ENCODE assay signal across 9 cellular contexts in the genomic region with DNA sequence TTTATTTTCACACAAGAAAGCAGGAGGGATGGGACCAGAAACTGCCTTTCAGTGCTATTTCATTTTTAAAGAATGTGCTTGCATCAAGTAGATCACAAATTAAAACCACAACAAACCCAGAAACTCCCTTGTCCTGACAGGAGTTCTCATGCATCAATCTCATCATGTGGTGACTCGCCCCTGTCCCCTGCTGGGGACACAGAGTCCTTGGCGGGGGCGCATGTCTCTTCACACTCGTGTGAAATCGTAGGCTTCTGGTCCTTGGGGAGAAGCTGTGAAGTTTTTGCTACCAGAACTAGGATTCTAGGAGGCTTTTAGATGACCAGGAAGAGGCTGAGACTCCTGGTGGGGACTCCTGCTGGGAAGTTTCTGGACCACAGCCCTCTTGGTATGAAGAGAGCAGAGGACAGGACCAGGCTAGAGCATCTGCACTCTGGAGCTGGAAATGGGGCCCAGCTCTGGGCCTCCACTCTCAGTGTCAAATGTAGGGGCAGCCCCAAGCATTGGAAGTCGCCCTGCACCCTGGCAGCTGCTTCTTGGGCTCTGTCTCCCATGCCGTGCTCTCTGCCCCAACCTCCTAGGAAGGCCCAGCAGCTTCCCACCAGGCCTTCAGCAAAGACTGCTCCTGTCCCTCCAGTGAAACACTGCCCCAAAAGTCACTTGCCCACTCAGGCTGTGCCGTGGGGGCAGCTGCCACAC. TPM values are rescaled to one million over a fixed set of nuclear protein-coding genes. Genes with fewer than 3 reads are reported as not detected.
DNase-seq lines count a peak whose midpoint lies in the region; ATAC-seq and TF ChIP-seq lines count a peak whose summit lies in the region.
"Had no signal": no experiment of that assay in that cellular context is flagged by ENCODE, and none has a peak within 500 bp of the region (broad histone marks: within the 10 kb centered on the region; RNA-seq: fewer than 3 reads in every experiment).

No MANE protein-coding gene starts in this region.

- H2BK5ac ChIP-seq in H9 (ENCODE audit: insufficient read length, low read length): no peak overlapping the region

- H3K4me1 Mint-ChIP-seq in H9 (peaks cover 2 to 3% of the 10 kb centered on the region in 2 experiments), osteocyte (ENCODE audit: unreplicated experiment) (peaks cover 44% of the 10 kb centered on the region)

- peak in 1 of 4 donors; percentile 50 for TF ChIP-seq EP300 in sigmoid colon (IDR thresholded peaks at IDR 0.05)

- no peaks in the 10 kb centered on the region for H3K23me2 ChIP-seq in H9 (ENCODE audit: insufficient read length, low read depth, low read length, poor library complexity, severe bottlenecking)

- H4K91ac ChIP-seq in H9 (ENCODE audit: insufficient read length, low read depth, low read length): no peak overlapping the region

- H4K20me1 ChIP-seq in H9 (ENCODE audit: control insufficient read depth, insufficient read depth, insufficient read length): no peaks in the 10 kb centered on the region
- H4K20me1 ChIP-seq in PC-3 (ENCODE audit: low read length): no peaks in the 10 kb centered on the region

- H4K8ac ChIP-seq in H9 (replicated peaks; ENCODE audit: insufficient read length, low read depth, low read length): no peak overlapping the region

- H3K9me3 ChIP-seq in H9 (ENCODE audit: control insufficient read depth, low read depth, low read length) (no peaks in the 10 kb centered on the region), sigmoid colon (no peaks in the 10 kb centered on the region), PC-3 (ENCODE audit: low read length) (no peaks in the 10 kb centered on the region)

- H2AK5ac ChIP-seq in H9 (ENCODE audit: insufficient read length, low read length): no peak overlapping the region

- H3K27me3 Mint-ChIP-seq in H9 (ENCODE audit: low read depth) (peaks cover 2% of the 10 kb centered on the region; the same call in 1 of the 2 replicates), osteocyte (ENCODE audit: unreplicated experiment) (no peaks in the 10 kb centered on the region)

- in situ Hi-C loops in astrocyte of the cerebellum (cut with HindIII; ENCODE audit: low sequenced_read_pairs): no loop called here

- H3K4me1 ChIP-seq in H9 (ENCODE audit: insufficient read depth, low read length): no peaks in the 10 kb centered on the region
- H3K4me1 ChIP-seq in sigmoid colon: peaks cover 0 to 29% (median 12%) of the 10 kb centered on the region in 4 donors
- H3K4me1 ChIP-seq in PC-3 (ENCODE audit: insufficient read depth, low read length): peaks cover 31% of the 10 kb centered on the region

- H3K4me3 Mint-ChIP-seq in H9 (no peak overlapping the region), osteocyte (ENCODE audit: unreplicated experiment) (no peak overlapping the region)

- no peak overlapping the region for H2BK12ac ChIP-seq in H9 (ENCODE audit: insufficient read length, low read depth, low read length)

- no peak overlapping the region for H2BK120ac ChIP-seq in H9 (ENCODE audit: low read depth, low read length, poor library complexity, severe bottlenecking)

- H3K4me3 ChIP-seq in astrocyte of the cerebellum (ENCODE audit: low read depth, low read length) (no peak overlapping the region), sigmoid colon (no peak overlapping the region), PC-3 (ENCODE audit: low read length) (no peak overlapping the region)
- H3K4me3 ChIP-seq: SK-N-MC had no signal

- H3K79me2 ChIP-seq in H9 (ENCODE audit: insufficient read depth, low read length) (no peaks in the 10 kb centered on the region), PC-3 (ENCODE audit: low read length) (no peaks in the 10 kb centered on the region)

- intact Hi-C loops in sigmoid colon (cut with DNase I) (no loop called here), PC-3 (cut with micrococcal nuclease) (loop anchor here (5.0 kb wide), 2 partner anchors 38 to 122 kb away; a partner anchor contains a TSS)

- 0 out of 2 replicates have a peak overlapping the region, but pooled peaks have one; percentile 20 for H2BK15ac ChIP-seq in H9 (ENCODE audit: low read depth, low read length)

- H4K5ac ChIP-seq in H9 (ENCODE audit: insufficient read length, low read depth, low read length): no peak overlapping the region

- no peak overlapping the region for H3K9ac ChIP-seq in H9 (ENCODE audit: extremely low read depth, insufficient read length, low read length)
- no peak overlapping the region for H3K9ac ChIP-seq in PC-3 (ENCODE audit: low read length)

- POLR2A ChIA-PET in PC-3 (lab: Charles Lee; ENCODE audit: unreplicated experiment): no interaction called here

- H3K27me3 ChIP-seq in H9 (ENCODE audit: insufficient read depth, low read length) (no peaks in the 10 kb centered on the region), sigmoid colon (no peaks in the 10 kb centered on the region), PC-3 (ENCODE audit: low read length) (no peaks in the 10 kb centered on the region)

- no peaks in the 10 kb centered on the region for H3K79me1 ChIP-seq in H9 (ENCODE audit: insufficient read depth, low read depth, low read length, poor library complexity, severe bottlenecking)

- DNase-seq in ELR (ENCODE audit: low read depth) (peak; percentile 37), H9 (peak; percentile 51), astrocyte of the cerebellum (ENCODE audit: low read depth) (no peak), osteocyte (ENCODE audit: extremely low spot score, unreplicated experiment) (no peak), NCI-H1930 (lab: John Stamatoyannopoulos, UW) (no peak), occipital lobe (lab: John Stamatoyannopoulos, UW) (no peak), sigmoid colon (no peak), PC-3 (no peak)

- no peak overlapping the region for H3K56ac ChIP-seq in H9 (ENCODE audit: insufficient read length, low read depth, low read length)

- peak; percentile 59 for TF ChIP-seq CTCF in H9 (conservative IDR thresholded peaks at IDR 0.05)
- peak; percentile 19 for TF ChIP-seq CTCF in astrocyte of the cerebellum (IDR thresholded peaks at IDR 0.05; ENCODE audit: low read depth, low read length, missing control alignments)
- TF ChIP-seq CTCF in osteocyte (IDR thresholded peaks at IDR 0.05): peak; percentile 43
- no peak for TF ChIP-seq CTCF in sigmoid colon (IDR thresholded peaks at IDR 0.05)
- no peak for TF ChIP-seq CTCF in PC-3 (conservative IDR thresholded peaks at IDR 0.05; ENCODE audit: low read depth, low read length)

- no peak overlapping the region for H2AFZ ChIP-seq in H9 (ENCODE audit: low read length)
- no peak overlapping the region for H2AFZ ChIP-seq in PC-3 (ENCODE audit: low read length)

- TF ChIP-seq POLR2A in sigmoid colon (IDR thresholded peaks at IDR 0.05): no peak

- no peak overlapping the region for H2BK20ac ChIP-seq in H9 (ENCODE audit: low read depth, low read length, poor library complexity, severe bottlenecking)

- WGBS in H9 (ENCODE audit: extremely low coverage, insufficient read length, low lambda C conversion rate): no CpG with 5 or more reads among the region's 8 CpGs
- WGBS in sigmoid colon, 2 donors: 91 to 92% methylated on average over 8 of the region's 8 CpGs

- CTCF ChIA-PET in PC-3 (lab: Charles Lee): no interaction called here

- H3K36me3 Mint-ChIP-seq in H9 (ENCODE audit: insufficient read depth in 1 of 3, low read depth in 3 of 3) (peaks cover 0 to 7% (median 0%) of the 10 kb centered on the region in 3 experiments; a peak in 2 of 7 replicates), osteocyte (ENCODE audit: unreplicated experiment) (no peaks in the 10 kb centered on the region)

- no peaks in the 10 kb centered on the region for H3K36me3 ChIP-seq in sigmoid colon
- no peaks in the 10 kb centered on the region for H3K36me3 ChIP-seq in PC-3 (ENCODE audit: low read depth, low read length)

- no peak overlapping the region for H3K4ac ChIP-seq in H9 (ENCODE audit: low read depth, low read length)

- no peak for ATAC-seq in PC-3

- H3K23ac ChIP-seq in H9 (ENCODE audit: insufficient read length, low read depth, low read length): no peak overlapping the region

- H3K27ac ChIP-seq in H9 (ENCODE audit: insufficient read length, low read depth, low read length) (no peak overlapping the region), sigmoid colon (peak overlapping the region in 1 of 4 donors; percentile 43), PC-3 (ENCODE audit: low read length) (no peak overlapping the region)
- H3K27ac ChIP-seq: SK-N-MC had no signal

- no peaks in the 10 kb centered on the region for H3K9me2 ChIP-seq in PC-3 (replicated peaks; ENCODE audit: low read length)

- no peak overlapping the region for H3K14ac ChIP-seq in H9 (ENCODE audit: insufficient read depth, low read length)

- no TSS peak for BruUV-seq in PC-3 (replicated peaks; lab: Mats Ljungman, UMichigan)

- H3K18ac ChIP-seq in H9 (ENCODE audit: insufficient read length, low read depth, low read length): no peak overlapping the region

- H3K9me3 Mint-ChIP-seq in H9: peaks cover 9 to 15% of the 10 kb centered on the region in 2 experiments
- no peaks in the 10 kb centered on the region for H3K9me3 Mint-ChIP-seq in osteocyte (ENCODE audit: unreplicated experiment)

- no peaks in the 10 kb centered on the region for H3F3A ChIP-seq in PC-3 (ENCODE audit: low read length, unreplicated experiment)

- H3K4me2 ChIP-seq in H9 (ENCODE audit: insufficient read depth, insufficient read length, low read length) (no peak overlapping the region), PC-3 (ENCODE audit: low read length) (no peak overlapping the region)

- H3T11ph ChIP-seq in H9 (ENCODE audit: low read length): no peak overlapping the region

- H3K27ac Mint-ChIP-seq in H9 (no peak overlapping the region), osteocyte (ENCODE audit: unreplicated experiment) (peak overlapping the region; percentile 31)

RNA-seq across cellular contexts. Expression of a gene that starts 9.8 kb away (rescaled TPM):
- total RNA-seq in H9 (2021) (not detected in 2 replicates), osteocyte (not detected in 2 replicates), occipital lobe (not detected), sigmoid colon (not detected), PC-3 (2014; rRNA removed) (not detected in 2 replicates)
- under 1 TPM in 1 of 3 donors, not detected in 2; 0.04 TPM for polyA plus RNA-seq in sigmoid colon

RNA-seq across cellular contexts. Expression of a gene that starts 23.8 kb away (rescaled TPM):
- 0.17 and 0.18 TPM in 2 replicates for total RNA-seq in H9 (2021)
- total RNA-seq in osteocyte: 0.37 and 0.46 TPM in 2 replicates
- total RNA-seq in occipital lobe: 0.16 TPM
- total RNA-seq in sigmoid colon: 10 to 100 TPM; 13.2 to 42.1 (median 22.4) TPM
- 1 to 10 TPM; 1.2 to 1.9 (median 1.8) TPM for polyA plus RNA-seq in sigmoid colon
- total RNA-seq in PC-3 (2014; rRNA removed): 0.04 and 0.52 TPM in 2 replicates

Comparison
In these comparisons a context has a peak if more than half of its experiments do, and no peak if none do; other contexts are left out.
1. DNase-seq: peak in ELR (single experiment) and H9 (single experiment); none in astrocyte of the cerebellum (single experiment), osteocyte (single experiment), NCI-H1930 (0 of 2), occipital lobe (single experiment), sigmoid colon (single experiment) and PC-3 (single experiment).
2. CTCF ChIP-seq: peak in H9 (single experiment), astrocyte of the cerebellum (single experiment) and osteocyte (single experiment); none in sigmoid colon (0 of 4) and PC-3 (single experiment).